Comparison of ENCODE assay signal across 23 cellular contexts in genomic region chr11:2122907-2123627, GRCh38. TPM values are rescaled to one million over a fixed set of nuclear protein-coding genes. Genes with fewer than 3 reads are reported as not detected.
DNase-seq lines count a peak whose midpoint lies in the region; ATAC-seq and TF ChIP-seq lines count a peak whose summit lies in the region.
"Had no signal": no experiment of that assay in that cellular context is flagged by ENCODE, and none has a peak within 500 bp of the region (broad histone marks: within the 10 kb centered on the region; RNA-seq: fewer than 3 reads in every experiment).

No MANE protein-coding gene starts in this region.

- no peak overlapping the region for H3K4me3 ChIP-seq in GM06990 (replicated peaks; ENCODE audit: low read depth, low read length)
- no peak overlapping the region for H3K4me3 ChIP-seq in NT2/D1 (ENCODE audit: insufficient read length, low read depth)
- H3K4me3 ChIP-seq: esophagus muscularis mucosa, neural progenitor cell, right atrium auricular region, thoracic aorta had no signal

- H3K27ac Mint-ChIP-seq in chondrocyte (ENCODE audit: unreplicated experiment), result no peak overlapping the region
- H3K27ac Mint-ChIP-seq in osteocyte (ENCODE audit: unreplicated experiment), result peak overlapping the region; percentile 82
- H3K27ac Mint-ChIP-seq in activated T-cell treated with anti-CD3 and anti-CD28 coated beads, Interleukin-2, amount 50 U/mL, for 72 hours, result no peak overlapping the region
- no peak overlapping the region for H3K27ac Mint-ChIP-seq in activated T-cell treated with anti-CD3 and anti-CD28 coated beads, Interleukin-2, amount 50 U/mL, for 24 hours
- no peak overlapping the region for H3K27ac Mint-ChIP-seq in WTC11
- H3K27ac Mint-ChIP-seq: activated CD4-positive, alpha-beta T cell treated with anti-CD3 and anti-CD28 coated beads for 36 hours; activated naive CD4-positive, alpha-beta T cell treated with anti-CD3 and anti-CD28 coated beads for 36 hours; B cell; memory B cell; neural progenitor cell had no signal

- H3K27me3 Mint-ChIP-seq in chondrocyte (ENCODE audit: low read depth), result no peaks in the 10 kb centered on the region
- H3K27me3 Mint-ChIP-seq in osteocyte (ENCODE audit: unreplicated experiment), result no peaks in the 10 kb centered on the region
- H3K27me3 Mint-ChIP-seq in activated T-cell treated with anti-CD3 and anti-CD28 coated beads, Interleukin-2, amount 50 U/mL, for 72 hours (ENCODE audit: low read depth), result peaks cover 32% of the 10 kb centered on the region
- peaks cover 43% of the 10 kb centered on the region for H3K27me3 Mint-ChIP-seq in activated T-cell treated with anti-CD3 and anti-CD28 coated beads, Interleukin-2, amount 50 U/mL, for 24 hours
- peaks cover 4% of the 10 kb centered on the region for H3K27me3 Mint-ChIP-seq in WTC11 (ENCODE audit: low read depth)

- H3K27me3 ChIP-seq in GM06990 (replicated peaks; ENCODE audit: control insufficient read depth, insufficient read depth, low read length) (no peaks in the 10 kb centered on the region; the same call in 1 of the 2 replicates), NT2/D1 (ENCODE audit: insufficient read depth, insufficient read length) (peaks cover 9% of the 10 kb centered on the region)
- H3K27me3 ChIP-seq: right atrium auricular region had no signal

- H3K4me3 Mint-ChIP-seq in chondrocyte (ENCODE audit: unreplicated experiment), result no peak overlapping the region
- H3K4me3 Mint-ChIP-seq in osteocyte (ENCODE audit: unreplicated experiment), result no peak overlapping the region
- H3K4me3 Mint-ChIP-seq in activated T-cell treated with anti-CD3 and anti-CD28 coated beads, Interleukin-2, amount 50 U/mL, for 72 hours, result no peak overlapping the region
- no peak overlapping the region for H3K4me3 Mint-ChIP-seq in activated T-cell treated with anti-CD3 and anti-CD28 coated beads, Interleukin-2, amount 50 U/mL, for 24 hours
- no peak overlapping the region for H3K4me3 Mint-ChIP-seq in WTC11
- H3K4me3 Mint-ChIP-seq: activated CD4-positive, alpha-beta T cell treated with anti-CD3 and anti-CD28 coated beads for 36 hours; activated naive CD4-positive, alpha-beta T cell treated with anti-CD3 and anti-CD28 coated beads for 36 hours; B cell; memory B cell had no signal

- no peak for ATAC-seq in GM19452 (IDR thresholded peaks at IDR 0.05; ENCODE audit: unreplicated experiment)
- ATAC-seq in activated T-cell treated with anti-CD3 and anti-CD28 coated beads, Interleukin-2, amount 50 U/mL, for 72 hours (replicated peaks in 1 of 2), result no peak
- ATAC-seq in WTC11, result no peak
- ATAC-seq: activated CD4-positive, alpha-beta T cell treated with anti-CD3 and anti-CD28 coated beads for 36 hours had no signal

- peaks cover 26% of the 10 kb centered on the region for H3K4me1 Mint-ChIP-seq in chondrocyte (ENCODE audit: low read depth)
- H3K4me1 Mint-ChIP-seq in osteocyte (ENCODE audit: unreplicated experiment), result peaks cover 46% of the 10 kb centered on the region
- H3K4me1 Mint-ChIP-seq in activated T-cell treated with anti-CD3 and anti-CD28 coated beads, Interleukin-2, amount 50 U/mL, for 72 hours (ENCODE audit: low read depth), result no peaks in the 10 kb centered on the region
- no peaks in the 10 kb centered on the region for H3K4me1 Mint-ChIP-seq in activated T-cell treated with anti-CD3 and anti-CD28 coated beads, Interleukin-2, amount 50 U/mL, for 24 hours (ENCODE audit: low read depth)
- H3K4me1 Mint-ChIP-seq in WTC11, result no peaks in the 10 kb centered on the region; the same call in 1 of the 2 replicates
- H3K4me1 Mint-ChIP-seq: activated CD4-positive, alpha-beta T cell treated with anti-CD3 and anti-CD28 coated beads for 36 hours; B cell; neural progenitor cell had no signal

- no peaks in the 10 kb centered on the region for H3K9me3 Mint-ChIP-seq in chondrocyte (ENCODE audit: low read depth)
- no peaks in the 10 kb centered on the region for H3K9me3 Mint-ChIP-seq in osteocyte (ENCODE audit: unreplicated experiment)
- peaks cover 7 to 9% of the 10 kb centered on the region in 2 donors for H3K9me3 Mint-ChIP-seq in activated T-cell treated with anti-CD3 and anti-CD28 coated beads, Interleukin-2, amount 50 U/mL, for 72 hours
- no peaks in the 10 kb centered on the region for H3K9me3 Mint-ChIP-seq in activated T-cell treated with anti-CD3 and anti-CD28 coated beads, Interleukin-2, amount 50 U/mL, for 24 hours
- peaks cover 4% of the 10 kb centered on the region for H3K9me3 Mint-ChIP-seq in WTC11
- H3K9me3 Mint-ChIP-seq: activated naive CD4-positive, alpha-beta T cell treated with anti-CD3 and anti-CD28 coated beads for 36 hours had no signal

- DNase-seq in GM06990 (ENCODE audit: extremely low read depth, insufficient read length) (no peak), NT2/D1 (ENCODE audit: low read depth, low spot score) (no peak), chondrocyte (ENCODE audit: low spot score) (no peak), osteocyte (ENCODE audit: extremely low spot score, unreplicated experiment) (no peak), WTC11 (ENCODE audit: low spot score) (no peak)
- no peak for DNase-seq in activated T-cell treated with anti-CD3 and anti-CD28 coated beads, Interleukin-2, amount 50 U/mL, for 72 hours
- no peak for DNase-seq in activated T-cell treated with anti-CD3 and anti-CD28 coated beads, Interleukin-2, amount 50 U/mL, for 24 hours
- DNase-seq: activated CD4-positive, alpha-beta T cell treated with anti-CD3 and anti-CD28 coated beads for 36 hours; activated naive CD4-positive, alpha-beta T cell treated with anti-CD3 and anti-CD28 coated beads for 36 hours; NCI-H1048; NCI-H2107; NCI-H774; SIG-M5; stimulated activated CD4-positive, alpha-beta T cell treated with anti-CD3 and anti-CD28 coated beads, Interleukin-4, amount 100 ng/mL, for 24 hours; stimulated activated CD8-positive, alpha-beta memory T cell treated with anti-CD3 and anti-CD28 coated beads, Interleukin-4, amount 100 ng/mL, for 48 hours; T-helper 9 cell had no signal

- peak overlapping the region; percentile 63 for H3K9ac ChIP-seq in NT2/D1 (ENCODE audit: insufficient read length, low read depth)
- H3K9ac ChIP-seq: neural progenitor cell had no signal

- POLR2A ChIA-PET in WTC11 (lab: Charles Lee), result no interaction called here

- peaks cover 1% of the 10 kb centered on the region; the same call in 1 of the 2 replicates for H3K9me3 ChIP-seq in NT2/D1 (ENCODE audit: insufficient read depth, low read length)
- H3K9me3 ChIP-seq: right atrium auricular region, thoracic aorta had no signal

- H3K36me3 ChIP-seq in GM06990 (ENCODE audit: control insufficient read depth, insufficient read depth, low read length) (no peaks in the 10 kb centered on the region), NT2/D1 (ENCODE audit: insufficient read depth, insufficient read length, low read length) (no peaks in the 10 kb centered on the region)
- H3K36me3 ChIP-seq: esophagus muscularis mucosa, neural progenitor cell, right atrium auricular region, thoracic aorta had no signal

- CTCF ChIA-PET in WTC11 (lab: Charles Lee), result interaction anchor here (0.6 to 1.4 kb wide), 10 partner anchors 14 to 528 kb away, joined by 3 to 7 read pairs (median 3); no protein-coding TSS in a partner anchor

- peaks cover 22% of the 10 kb centered on the region for H3K4me1 ChIP-seq in NT2/D1 (ENCODE audit: insufficient read depth, insufficient read length)
- H3K4me1 ChIP-seq: esophagus muscularis mucosa, right atrium auricular region had no signal

- TF ChIP-seq CTCF in GM06990 (IDR thresholded peaks at IDR 0.05; ENCODE audit: insufficient read depth, low read length, poor library complexity, severe bottlenecking), result peak; percentile 20
- peak; percentile 30 for TF ChIP-seq CTCF in chondrocyte (IDR thresholded peaks at IDR 0.05)
- TF ChIP-seq CTCF in osteocyte (IDR thresholded peaks at IDR 0.05), result no peak
- no peak for TF ChIP-seq CTCF in WTC11 (IDR thresholded peaks at IDR 0.05)

- H3K36me3 Mint-ChIP-seq in chondrocyte (ENCODE audit: low read depth) (peaks cover 1% of the 10 kb centered on the region), osteocyte (ENCODE audit: unreplicated experiment) (peaks cover 2% of the 10 kb centered on the region), WTC11 (no peaks in the 10 kb centered on the region)
- no peaks in the 10 kb centered on the region for H3K36me3 Mint-ChIP-seq in activated T-cell treated with anti-CD3 and anti-CD28 coated beads, Interleukin-2, amount 50 U/mL, for 72 hours (ENCODE audit: insufficient read depth in 2 of 2)
- H3K36me3 Mint-ChIP-seq in activated T-cell treated with anti-CD3 and anti-CD28 coated beads, Interleukin-2, amount 50 U/mL, for 24 hours (ENCODE audit: low read depth), result no peaks in the 10 kb centered on the region
- H3K36me3 Mint-ChIP-seq: neural progenitor cell had no signal

RNA-seq across cellular contexts. Expression of gene IGF2, which starts 16.1 kb away (rescaled TPM):
- total RNA-seq in chondrocyte, result 107 to 716 TPM (median 110 TPM) in 3 replicates
- 521 and 590 TPM in 2 replicates for total RNA-seq in osteocyte
- 10 to 100 TPM in 1 of 2 donors, 1 to 10 TPM in 1; 2.0 to 40.4 TPM for total RNA-seq in activated T-cell treated with anti-CD3 and anti-CD28 coated beads, Interleukin-2, amount 50 U/mL, for 72 hours
- total RNA-seq in WTC11 (2021), result 1.5 to 2.7 TPM (median 2.6 TPM) in 3 replicates
- total RNA-seq: B cell had no signal

RNA-seq across cellular contexts. Expression of gene INS, which starts 37.9 kb away (rescaled TPM):
- total RNA-seq in chondrocyte, result not detected in 3 replicates
- not detected in 2 replicates for total RNA-seq in osteocyte
- total RNA-seq in activated T-cell treated with anti-CD3 and anti-CD28 coated beads, Interleukin-2, amount 50 U/mL, for 72 hours, result not detected
- 0.44 to 0.62 TPM in 2 of 3 replicates, not detected in the other for total RNA-seq in WTC11 (2021)
- total RNA-seq: activated CD4-positive, alpha-beta T cell treated with anti-CD3 and anti-CD28 coated beads for 36 hours; activated naive CD4-positive, alpha-beta T cell treated with anti-CD3 and anti-CD28 coated beads for 36 hours; B cell; esophagus muscularis mucosa; right atrium auricular region; thoracic aorta had no signal

RNA-seq across cellular contexts. Expression of gene TH, which starts 48.5 kb away (rescaled TPM):
- total RNA-seq in chondrocyte (not detected in 3 replicates), osteocyte (0.75 and 0.89 TPM in 2 replicates), WTC11 (2021) (0.16 TPM in 1 of 3 replicates, not detected in the others)
- total RNA-seq in activated T-cell treated with anti-CD3 and anti-CD28 coated beads, Interleukin-2, amount 50 U/mL, for 72 hours, result not detected
- total RNA-seq: activated CD4-positive, alpha-beta T cell treated with anti-CD3 and anti-CD28 coated beads for 36 hours; activated naive CD4-positive, alpha-beta T cell treated with anti-CD3 and anti-CD28 coated beads for 36 hours; B cell; right atrium auricular region; thoracic aorta had no signal

Comparison
In these comparisons a context has a peak if more than half of its experiments do, and no peak if none do; other contexts are left out.
1. CTCF ChIP-seq: peak in GM06990 (single experiment) and chondrocyte (single experiment); none in osteocyte (single experiment) and WTC11 (single experiment).